In genomic region chr7:100124301-100125229, GRCh38 we compare ENCODE assay signal across 1 cellular context.
A peak's percentile ranks its signal among the peaks of the same experiment; 100 is the strongest.
TF ChIP-seq lines count a peak whose summit lies in the region.

No MANE protein-coding gene starts in this region.

TF ChIP-seq in K562, 482 proteins besides CTCF, POLR2A, EP300 and RAD21 (continued from another document and continues in another):
- TF ChIP-seq, protein P1, sequence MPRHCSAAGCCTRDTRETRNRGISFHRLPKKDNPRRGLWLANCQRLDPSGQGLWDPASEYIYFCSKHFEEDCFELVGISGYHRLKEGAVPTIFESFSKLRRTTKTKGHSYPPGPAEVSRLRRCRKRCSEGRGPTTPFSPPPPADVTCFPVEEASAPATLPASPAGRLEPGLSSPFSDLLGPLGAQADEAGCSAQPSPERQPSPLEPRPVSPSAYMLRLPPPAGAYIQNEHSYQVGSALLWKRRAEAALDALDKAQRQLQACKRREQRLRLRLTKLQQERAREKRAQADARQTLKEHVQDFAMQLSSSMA (CRISPR knock-in tag; IDR thresholded peaks at IDR 0.05): no peak
- TF ChIP-seq HEY1 (CRISPR knock-in tag; IDR thresholded peaks at IDR 0.05; ENCODE audit: borderline replicate concordance): no peak
- TF ChIP-seq ZNF830 (CRISPR knock-in tag; IDR thresholded peaks at IDR 0.05): no peak
- TF ChIP-seq ZNF444 (CRISPR knock-in tag; IDR thresholded peaks at IDR 0.05): no peak
- no peak for TF ChIP-seq PTBP1 (IDR thresholded peaks at IDR 0.05; ENCODE audit: low read depth, low read length)
- no peak for TF ChIP-seq ELK3 (CRISPR knock-in tag; IDR thresholded peaks at IDR 0.05)
- TF ChIP-seq TCF7L2 (IDR thresholded peaks at IDR 0.05; ENCODE audit: low read depth, low read length): no peak
- TF ChIP-seq GABPB1 (CRISPR knock-in tag; IDR thresholded peaks at IDR 0.05): no peak
- TF ChIP-seq, protein P2, sequence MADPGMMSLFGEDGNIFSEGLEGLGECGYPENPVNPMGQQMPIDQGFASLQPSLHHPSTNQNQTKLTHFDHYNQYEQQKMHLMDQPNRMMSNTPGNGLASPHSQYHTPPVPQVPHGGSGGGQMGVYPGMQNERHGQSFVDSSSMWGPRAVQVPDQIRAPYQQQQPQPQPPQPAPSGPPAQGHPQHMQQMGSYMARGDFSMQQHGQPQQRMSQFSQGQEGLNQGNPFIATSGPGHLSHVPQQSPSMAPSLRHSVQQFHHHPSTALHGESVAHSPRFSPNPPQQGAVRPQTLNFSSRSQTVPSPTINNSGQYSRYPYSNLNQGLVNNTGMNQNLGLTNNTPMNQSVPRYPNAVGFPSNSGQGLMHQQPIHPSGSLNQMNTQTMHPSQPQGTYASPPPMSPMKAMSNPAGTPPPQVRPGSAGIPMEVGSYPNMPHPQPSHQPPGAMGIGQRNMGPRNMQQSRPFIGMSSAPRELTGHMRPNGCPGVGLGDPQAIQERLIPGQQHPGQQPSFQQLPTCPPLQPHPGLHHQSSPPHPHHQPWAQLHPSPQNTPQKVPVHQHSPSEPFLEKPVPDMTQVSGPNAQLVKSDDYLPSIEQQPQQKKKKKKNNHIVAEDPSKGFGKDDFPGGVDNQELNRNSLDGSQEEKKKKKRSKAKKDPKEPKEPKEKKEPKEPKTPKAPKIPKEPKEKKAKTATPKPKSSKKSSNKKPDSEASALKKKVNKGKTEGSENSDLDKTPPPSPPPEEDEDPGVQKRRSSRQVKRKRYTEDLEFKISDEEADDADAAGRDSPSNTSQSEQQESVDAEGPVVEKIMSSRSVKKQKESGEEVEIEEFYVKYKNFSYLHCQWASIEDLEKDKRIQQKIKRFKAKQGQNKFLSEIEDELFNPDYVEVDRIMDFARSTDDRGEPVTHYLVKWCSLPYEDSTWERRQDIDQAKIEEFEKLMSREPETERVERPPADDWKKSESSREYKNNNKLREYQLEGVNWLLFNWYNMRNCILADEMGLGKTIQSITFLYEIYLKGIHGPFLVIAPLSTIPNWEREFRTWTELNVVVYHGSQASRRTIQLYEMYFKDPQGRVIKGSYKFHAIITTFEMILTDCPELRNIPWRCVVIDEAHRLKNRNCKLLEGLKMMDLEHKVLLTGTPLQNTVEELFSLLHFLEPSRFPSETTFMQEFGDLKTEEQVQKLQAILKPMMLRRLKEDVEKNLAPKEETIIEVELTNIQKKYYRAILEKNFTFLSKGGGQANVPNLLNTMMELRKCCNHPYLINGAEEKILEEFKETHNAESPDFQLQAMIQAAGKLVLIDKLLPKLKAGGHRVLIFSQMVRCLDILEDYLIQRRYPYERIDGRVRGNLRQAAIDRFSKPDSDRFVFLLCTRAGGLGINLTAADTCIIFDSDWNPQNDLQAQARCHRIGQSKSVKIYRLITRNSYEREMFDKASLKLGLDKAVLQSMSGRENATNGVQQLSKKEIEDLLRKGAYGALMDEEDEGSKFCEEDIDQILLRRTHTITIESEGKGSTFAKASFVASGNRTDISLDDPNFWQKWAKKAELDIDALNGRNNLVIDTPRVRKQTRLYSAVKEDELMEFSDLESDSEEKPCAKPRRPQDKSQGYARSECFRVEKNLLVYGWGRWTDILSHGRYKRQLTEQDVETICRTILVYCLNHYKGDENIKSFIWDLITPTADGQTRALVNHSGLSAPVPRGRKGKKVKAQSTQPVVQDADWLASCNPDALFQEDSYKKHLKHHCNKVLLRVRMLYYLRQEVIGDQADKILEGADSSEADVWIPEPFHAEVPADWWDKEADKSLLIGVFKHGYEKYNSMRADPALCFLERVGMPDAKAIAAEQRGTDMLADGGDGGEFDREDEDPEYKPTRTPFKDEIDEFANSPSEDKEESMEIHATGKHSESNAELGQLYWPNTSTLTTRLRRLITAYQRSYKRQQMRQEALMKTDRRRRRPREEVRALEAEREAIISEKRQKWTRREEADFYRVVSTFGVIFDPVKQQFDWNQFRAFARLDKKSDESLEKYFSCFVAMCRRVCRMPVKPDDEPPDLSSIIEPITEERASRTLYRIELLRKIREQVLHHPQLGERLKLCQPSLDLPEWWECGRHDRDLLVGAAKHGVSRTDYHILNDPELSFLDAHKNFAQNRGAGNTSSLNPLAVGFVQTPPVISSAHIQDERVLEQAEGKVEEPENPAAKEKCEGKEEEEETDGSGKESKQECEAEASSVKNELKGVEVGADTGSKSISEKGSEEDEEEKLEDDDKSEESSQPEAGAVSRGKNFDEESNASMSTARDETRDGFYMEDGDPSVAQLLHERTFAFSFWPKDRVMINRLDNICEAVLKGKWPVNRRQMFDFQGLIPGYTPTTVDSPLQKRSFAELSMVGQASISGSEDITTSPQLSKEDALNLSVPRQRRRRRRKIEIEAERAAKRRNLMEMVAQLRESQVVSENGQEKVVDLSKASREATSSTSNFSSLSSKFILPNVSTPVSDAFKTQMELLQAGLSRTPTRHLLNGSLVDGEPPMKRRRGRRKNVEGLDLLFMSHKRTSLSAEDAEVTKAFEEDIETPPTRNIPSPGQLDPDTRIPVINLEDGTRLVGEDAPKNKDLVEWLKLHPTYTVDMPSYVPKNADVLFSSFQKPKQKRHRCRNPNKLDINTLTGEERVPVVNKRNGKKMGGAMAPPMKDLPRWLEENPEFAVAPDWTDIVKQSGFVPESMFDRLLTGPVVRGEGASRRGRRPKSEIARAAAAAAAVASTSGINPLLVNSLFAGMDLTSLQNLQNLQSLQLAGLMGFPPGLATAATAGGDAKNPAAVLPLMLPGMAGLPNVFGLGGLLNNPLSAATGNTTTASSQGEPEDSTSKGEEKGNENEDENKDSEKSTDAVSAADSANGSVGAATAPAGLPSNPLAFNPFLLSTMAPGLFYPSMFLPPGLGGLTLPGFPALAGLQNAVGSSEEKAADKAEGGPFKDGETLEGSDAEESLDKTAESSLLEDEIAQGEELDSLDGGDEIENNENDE (IDR thresholded peaks at IDR 0.05; ENCODE audit: low read depth, low read length): no peak
- no peak for TF ChIP-seq TEAD1 (CRISPR knock-in tag; IDR thresholded peaks at IDR 0.05)
- TF ChIP-seq ELF4 (CRISPR knock-in tag; IDR thresholded peaks at IDR 0.05): 0 out of 2 replicates have a peak, but pooled peaks have one; percentile 45
- TF ChIP-seq CEBPZ (IDR thresholded peaks at IDR 0.05; ENCODE audit: borderline replicate concordance, low read depth, low read length): no peak
- no peak for TF ChIP-seq CHCHD3 (CRISPR knock-in tag; IDR thresholded peaks at IDR 0.05)
- TF ChIP-seq THRAP3 (IDR thresholded peaks at IDR 0.05; ENCODE audit: borderline replicate concordance): no peak
- no peak for TF ChIP-seq KLF10 (CRISPR knock-in tag; IDR thresholded peaks at IDR 0.05)
- TF ChIP-seq, protein P3, sequence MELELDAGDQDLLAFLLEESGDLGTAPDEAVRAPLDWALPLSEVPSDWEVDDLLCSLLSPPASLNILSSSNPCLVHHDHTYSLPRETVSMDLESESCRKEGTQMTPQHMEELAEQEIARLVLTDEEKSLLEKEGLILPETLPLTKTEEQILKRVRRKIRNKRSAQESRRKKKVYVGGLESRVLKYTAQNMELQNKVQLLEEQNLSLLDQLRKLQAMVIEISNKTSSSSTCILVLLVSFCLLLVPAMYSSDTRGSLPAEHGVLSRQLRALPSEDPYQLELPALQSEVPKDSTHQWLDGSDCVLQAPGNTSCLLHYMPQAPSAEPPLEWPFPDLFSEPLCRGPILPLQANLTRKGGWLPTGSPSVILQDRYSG (tag; conservative IDR thresholded peaks at IDR 0.05; ENCODE audit: low read depth): peak; percentile 50
- no peak for TF ChIP-seq CAMTA2 (CRISPR knock-in tag; conservative IDR thresholded peaks at IDR 0.05)
- TF ChIP-seq, protein P4, sequence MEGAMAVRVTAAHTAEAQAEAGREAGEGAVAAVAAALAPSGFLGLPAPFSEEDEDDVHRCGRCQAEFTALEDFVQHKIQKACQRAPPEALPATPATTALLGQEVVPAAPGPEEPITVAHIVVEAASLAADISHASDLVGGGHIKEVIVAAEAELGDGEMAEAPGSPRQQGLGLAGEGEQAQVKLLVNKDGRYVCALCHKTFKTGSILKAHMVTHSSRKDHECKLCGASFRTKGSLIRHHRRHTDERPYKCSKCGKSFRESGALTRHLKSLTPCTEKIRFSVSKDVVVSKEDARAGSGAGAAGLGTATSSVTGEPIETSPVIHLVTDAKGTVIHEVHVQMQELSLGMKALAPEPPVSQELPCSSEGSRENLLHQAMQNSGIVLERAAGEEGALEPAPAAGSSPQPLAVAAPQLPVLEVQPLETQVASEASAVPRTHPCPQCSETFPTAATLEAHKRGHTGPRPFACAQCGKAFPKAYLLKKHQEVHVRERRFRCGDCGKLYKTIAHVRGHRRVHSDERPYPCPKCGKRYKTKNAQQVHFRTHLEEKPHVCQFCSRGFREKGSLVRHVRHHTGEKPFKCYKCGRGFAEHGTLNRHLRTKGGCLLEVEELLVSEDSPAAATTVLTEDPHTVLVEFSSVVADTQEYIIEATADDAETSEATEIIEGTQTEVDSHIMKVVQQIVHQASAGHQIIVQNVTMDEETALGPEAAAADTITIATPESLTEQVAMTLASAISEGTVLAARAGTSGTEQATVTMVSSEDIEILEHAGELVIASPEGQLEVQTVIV (CRISPR knock-in tag; IDR thresholded peaks at IDR 0.05; ENCODE audit: borderline replicate concordance): no peak
- TF ChIP-seq SPI1 (IDR thresholded peaks at IDR 0.05; ENCODE audit: borderline replicate concordance, low read depth, low read length): peak; percentile 18; the same call in 1 of the 2 replicates
- no peak for TF ChIP-seq ZNF639 (CRISPR knock-in tag; conservative IDR thresholded peaks at IDR 0.05 in 1 of 2, IDR thresholded peaks at IDR 0.05 in 1 of 2)
- TF ChIP-seq FUS (optimal IDR thresholded peaks at IDR 0.05; ENCODE audit: low read depth, low read length): no peak
- TF ChIP-seq, protein P5, sequence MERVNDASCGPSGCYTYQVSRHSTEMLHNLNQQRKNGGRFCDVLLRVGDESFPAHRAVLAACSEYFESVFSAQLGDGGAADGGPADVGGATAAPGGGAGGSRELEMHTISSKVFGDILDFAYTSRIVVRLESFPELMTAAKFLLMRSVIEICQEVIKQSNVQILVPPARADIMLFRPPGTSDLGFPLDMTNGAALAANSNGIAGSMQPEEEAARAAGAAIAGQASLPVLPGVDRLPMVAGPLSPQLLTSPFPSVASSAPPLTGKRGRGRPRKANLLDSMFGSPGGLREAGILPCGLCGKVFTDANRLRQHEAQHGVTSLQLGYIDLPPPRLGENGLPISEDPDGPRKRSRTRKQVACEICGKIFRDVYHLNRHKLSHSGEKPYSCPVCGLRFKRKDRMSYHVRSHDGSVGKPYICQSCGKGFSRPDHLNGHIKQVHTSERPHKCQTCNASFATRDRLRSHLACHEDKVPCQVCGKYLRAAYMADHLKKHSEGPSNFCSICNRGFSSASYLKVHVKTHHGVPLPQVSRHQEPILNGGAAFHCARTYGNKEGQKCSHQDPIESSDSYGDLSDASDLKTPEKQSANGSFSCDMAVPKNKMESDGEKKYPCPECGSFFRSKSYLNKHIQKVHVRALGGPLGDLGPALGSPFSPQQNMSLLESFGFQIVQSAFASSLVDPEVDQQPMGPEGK (CRISPR knock-in tag; IDR thresholded peaks at IDR 0.05; ENCODE audit: borderline replicate concordance): no peak
- no peak for TF ChIP-seq ZNF24 (IDR thresholded peaks at IDR 0.05)
- no peak for TF ChIP-seq FOXM1 (IDR thresholded peaks at IDR 0.05; ENCODE audit: low read depth)
- TF ChIP-seq FOXM1 (CRISPR knock-in tag; IDR thresholded peaks at IDR 0.05; ENCODE audit: low read depth): no peak
- no peak for TF ChIP-seq TSC22D4 (tag; IDR thresholded peaks at IDR 0.05)
- TF ChIP-seq SREBF1 (IDR thresholded peaks at IDR 0.05; ENCODE audit: borderline replicate concordance, low read depth, low read length): no peak
- TF ChIP-seq, protein P6, sequence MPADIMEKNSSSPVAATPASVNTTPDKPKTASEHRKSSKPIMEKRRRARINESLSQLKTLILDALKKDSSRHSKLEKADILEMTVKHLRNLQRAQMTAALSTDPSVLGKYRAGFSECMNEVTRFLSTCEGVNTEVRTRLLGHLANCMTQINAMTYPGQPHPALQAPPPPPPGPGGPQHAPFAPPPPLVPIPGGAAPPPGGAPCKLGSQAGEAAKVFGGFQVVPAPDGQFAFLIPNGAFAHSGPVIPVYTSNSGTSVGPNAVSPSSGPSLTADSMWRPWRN (IDR thresholded peaks at IDR 0.05; ENCODE audit: low read depth): no peak
